1 cellular context compared by ENCODE assay signal in genomic region chr6:26536571-26537159, GRCh38.
TF ChIP-seq lines count a peak whose summit lies in the region.

No MANE protein-coding gene starts in this region.

TF ChIP-seq in HCT116, 20 proteins besides CTCF, POLR2A, EP300 and RAD21 (continued from another document):
- TF ChIP-seq REST (IDR thresholded peaks at IDR 0.05; ENCODE audit: low read depth) (no peak), SIN3A (IDR thresholded peaks at IDR 0.05; ENCODE audit: low read depth) (no peak), SP1 (IDR thresholded peaks at IDR 0.05; ENCODE audit: low read depth) (no peak), YY1 (IDR thresholded peaks at IDR 0.05; ENCODE audit: extremely low read depth, insufficient replicate concordance, low read depth, low read length) (no peak), EZH2 (IDR thresholded peaks at IDR 0.05) (no peak), TCF7L2 (IDR thresholded peaks at IDR 0.05; ENCODE audit: borderline replicate concordance, extremely low read depth, insufficient read depth, insufficient read length) (no peak), ZBTB33 (IDR thresholded peaks at IDR 0.05; ENCODE audit: extremely low read depth, insufficient replicate concordance, low read length) (no peak), POLR2AphosphoS5 (IDR thresholded peaks at IDR 0.05; ENCODE audit: low read depth, low read length) (no peak), JUND (IDR thresholded peaks at IDR 0.05) (no peak)
